14 cellular contexts compared by ENCODE assay signal in genomic region chr22:30754521-30754920, GRCh38. TPM values are rescaled to one million over a fixed set of nuclear protein-coding genes. Genes with fewer than 3 reads are reported as not detected.
DNase-seq lines count a peak whose midpoint lies in the region; ATAC-seq, FAIRE-seq and TF ChIP-seq lines count a peak whose summit lies in the region.
"Had no signal": no experiment of that assay in that cellular context is flagged by ENCODE, and none has a peak within 500 bp of the region (broad histone marks: within the 10 kb centered on the region; RNA-seq: fewer than 3 reads in every experiment).

No MANE protein-coding gene starts in this region.

- H3K4me3 ChIP-seq in H1 (ENCODE audit: extremely low read depth in 1 of 4, insufficient read depth in 2 of 4, low read depth in 3 of 4, low read length in 4 of 4) = no peak overlapping the region
- H3K4me3 ChIP-seq: GM23338, HAP-1 had no signal

- H3K4me1 Mint-ChIP-seq in nephron progenitor cell = peaks cover 8% of the 10 kb centered on the region

- DNase-seq in H1 (ENCODE audit: low read depth in 1 of 2, low spot score in 2 of 2) (no peak), sciatic nerve (ENCODE audit: low spot score) (no peak), GOT3 (lab: John Stamatoyannopoulos, UW) (no peak), nephron progenitor cell (no peak), NCI-H146 (lab: John Stamatoyannopoulos, UW) (no peak)
- DNase-seq in activated naive CD4-positive, alpha-beta T cell treated with anti-CD3 and anti-CD28 coated beads, Interleukin-2, amount 50 U/mL, for 72 hours (ENCODE audit: low spot score in 2 of 2) = no peak
- DNase-seq: CD4-positive, CD25-positive, alpha-beta regulatory T cell; DMS 273 treated with DMSO at 0.1 percent for 48 hours; IMR-90 had no signal

- H2BK120ac ChIP-seq in H1 (replicated peaks; ENCODE audit: low read depth, low read length) = no peak overlapping the region

- CTCF ChIA-PET in H1 (lab: Charles Lee; ENCODE audit: partially characterized antibody) = interaction anchor here (0.6 to 6.8 kb wide), 49 partner anchors 7 to 401 kb away, joined by 3 to 137 read pairs (median 6); partner anchors contain the start of genes DUSP18, OSBP2, SLC35E4 and TCN2

- H3K4ac ChIP-seq in H1 (replicated peaks; ENCODE audit: insufficient read length, low read depth, low read length) = no peak overlapping the region

- peaks cover 0 to 3% (median 0%) of the 10 kb centered on the region in 4 experiments; a peak in 2 of 7 replicates for H3K4me1 ChIP-seq in H1 (replicated peaks in 1 of 4; ENCODE audit: control insufficient read depth in 3 of 4, insufficient read depth in 4 of 4, low read length in 3 of 4)
- H3K4me1 ChIP-seq: HAP-1 had no signal

- no peak overlapping the region for H3K4me3 Mint-ChIP-seq in nephron progenitor cell
- H3K4me3 Mint-ChIP-seq: CD4-positive, CD25-positive, alpha-beta regulatory T cell; GM23338 had no signal

- H2BK20ac ChIP-seq in H1 (ENCODE audit: low read length) = no peak overlapping the region

- intact Hi-C loops in sciatic nerve (cut with DNase I) = no loop called here

- H2BK15ac ChIP-seq in H1 (ENCODE audit: low read length) = no peak overlapping the region

- no peak overlapping the region; the same call in 1 of the 2 replicates for H3K18ac ChIP-seq in H1 (ENCODE audit: extremely low read depth, low read length)

- H3K36me3 ChIP-seq in H1 (ENCODE audit: control insufficient read depth in 2 of 4, insufficient read depth in 4 of 4, low read length in 3 of 4) = no peaks in the 10 kb centered on the region
- H3K36me3 ChIP-seq: HAP-1 had no signal

- POLR2A ChIA-PET in H1 (lab: Charles Lee; ENCODE audit: partially characterized antibody) = interaction anchor here (0.6 to 2.8 kb wide), 5 partner anchors 11 to 312 kb away, joined by 3 to 12 read pairs (median 3); partner anchors contain the start of genes MORC2, SLC35E4 and TUG1

- H4K91ac ChIP-seq in H1 (replicated peaks; ENCODE audit: insufficient read length, low read length) = no peak overlapping the region

- FAIRE-seq in H1 (lab: Jason Lieb, UNC) = no peak
- FAIRE-seq: GM18507 had no signal

- H3K79me2 ChIP-seq in H1 (ENCODE audit: control insufficient read depth in 1 of 2, insufficient read depth in 2 of 2, low read length in 2 of 2) = no peaks in the 10 kb centered on the region

- H3K79me1 ChIP-seq in H1 (ENCODE audit: low read depth, low read length) = no peaks in the 10 kb centered on the region

- TF ChIP-seq RAD21 in H1 (IDR thresholded peaks at IDR 0.05 in 1 of 2, conservative IDR thresholded peaks at IDR 0.05 in 1 of 2; ENCODE audit: low read depth in 2 of 2, low read length in 2 of 2) = no peak

- H2AFZ ChIP-seq in H1 (ENCODE audit: low read length) = no peak overlapping the region
- H2AFZ ChIP-seq: GM23338 had no signal

- H2BK5ac ChIP-seq in H1 (ENCODE audit: low read depth, low read length) = no peak overlapping the region; the same call in 1 of the 2 replicates

- 90% methylated on average over 4 of the region's 4 CpGs; no CpG with 5 or more reads in 1 of the 2 experiments for WGBS in H1 (ENCODE audit: extremely low coverage in 1 of 2, insufficient coverage in 1 of 2, insufficient read length in 1 of 2, insufficient replicate concordance in 2 of 2, low coverage in 1 of 2, low lambda C conversion rate in 2 of 2, missing lambda C conversion rate in 1 of 2), 2 experiments

- no peak for TF ChIP-seq POLR2A in H1 (IDR thresholded peaks at IDR 0.05; ENCODE audit: control extremely low read depth in 1 of 2, low read depth in 2 of 2, low read length in 2 of 2)

- H2AK5ac ChIP-seq in H1 (ENCODE audit: low read depth, low read length) = no peak overlapping the region

- H3K36me3 Mint-ChIP-seq in activated naive CD4-positive, alpha-beta T cell treated with anti-CD3 and anti-CD28 coated beads, Interleukin-2, amount 50 U/mL, for 72 hours = peaks cover 0 to 9% of the 10 kb centered on the region in 2 donors
- no peaks in the 10 kb centered on the region for H3K36me3 Mint-ChIP-seq in nephron progenitor cell (ENCODE audit: low read depth)

- TF ChIP-seq EP300 in H1 (IDR thresholded peaks at IDR 0.05; ENCODE audit: borderline replicate concordance in 1 of 2, low read depth in 2 of 2, low read length in 2 of 2) = no peak

- H3K23me2 ChIP-seq in H1 (ENCODE audit: low read depth, low read length) = no peaks in the 10 kb centered on the region

- H3K56ac ChIP-seq in H1 (replicated peaks; ENCODE audit: insufficient read length, low read depth, low read length) = no peak overlapping the region

- H2BK12ac ChIP-seq in H1 (ENCODE audit: low read depth, low read length) = 0 out of 2 replicates have a peak overlapping the region, but pooled peaks have one; percentile 17

- H3K27me3 Mint-ChIP-seq in nephron progenitor cell (ENCODE audit: low read depth, poor library complexity) = peaks cover 3% of the 10 kb centered on the region
- H3K27me3 Mint-ChIP-seq: CD4-positive, CD25-positive, alpha-beta regulatory T cell had no signal

- no peak overlapping the region for H3K9ac ChIP-seq in H1 (replicated peaks in 1 of 4; ENCODE audit: extremely low read depth in 1 of 4, low read depth in 3 of 4, low read length in 3 of 4)

- H3K14ac ChIP-seq in H1 (ENCODE audit: insufficient read length) = no peak overlapping the region

- ATAC-seq in sciatic nerve = peak; percentile 41
- ATAC-seq in activated naive CD4-positive, alpha-beta T cell treated with anti-CD3 and anti-CD28 coated beads, Interleukin-2, amount 50 U/mL, for 72 hours = no peak

- no peaks in the 10 kb centered on the region for H3K27me3 ChIP-seq in H1 (replicated peaks in 1 of 4; ENCODE audit: control insufficient read depth in 3 of 4, extremely low read depth in 1 of 4, insufficient read depth in 3 of 4, low read length in 3 of 4)

- H3K9me3 Mint-ChIP-seq in activated naive CD4-positive, alpha-beta T cell treated with anti-CD3 and anti-CD28 coated beads, Interleukin-2, amount 50 U/mL, for 72 hours = no peaks in the 10 kb centered on the region
- H3K9me3 Mint-ChIP-seq in nephron progenitor cell = no peaks in the 10 kb centered on the region
- H3K9me3 Mint-ChIP-seq: CD4-positive, CD25-positive, alpha-beta regulatory T cell had no signal

- H3K23ac ChIP-seq in H1 (ENCODE audit: insufficient read length) = no peak overlapping the region

- 0 out of 4 replicates have a peak, but pooled peaks cover 2 to 5% of the 10 kb centered on the region in 2 experiments for H3K9me3 ChIP-seq in H1 (ENCODE audit: insufficient read depth in 2 of 2, low read depth in 1 of 2, low read length in 1 of 2)
- H3K9me3 ChIP-seq: HAP-1 had no signal

- peak overlapping the region; percentile 70 for H3K27ac ChIP-seq in C4-2B
- peak overlapping the region; percentile 53 for H3K27ac ChIP-seq in VCaP
- no peak overlapping the region for H3K27ac ChIP-seq in H1 (ENCODE audit: low read depth, low read length)

- peak overlapping the region in 1 of 2 donors; percentile 79 for H3K27ac Mint-ChIP-seq in activated naive CD4-positive, alpha-beta T cell treated with anti-CD3 and anti-CD28 coated beads, Interleukin-2, amount 50 U/mL, for 72 hours
- H3K27ac Mint-ChIP-seq in nephron progenitor cell = no peak overlapping the region
- H3K27ac Mint-ChIP-seq: GM23338 had no signal

- TF ChIP-seq CTCF in C4-2B (conservative IDR thresholded peaks at IDR 0.05) (no peak), VCaP (conservative IDR thresholded peaks at IDR 0.05) (no peak), H1 (IDR thresholded peaks at IDR 0.05; ENCODE audit: control extremely low read depth in 1 of 3, insufficient read depth in 1 of 3, low read depth in 1 of 3, low read length in 3 of 3) (no peak), nephron progenitor cell (IDR thresholded peaks at IDR 0.05) (no peak)

- no peak overlapping the region for H3K4me2 ChIP-seq in H1 (ENCODE audit: insufficient read depth in 1 of 2, low read depth in 2 of 2, low read length in 2 of 2)
- H3K4me2 ChIP-seq: GM23338 had no signal

- H4K8ac ChIP-seq in H1 (ENCODE audit: extremely low read depth, insufficient read depth, low read length) = no peak overlapping the region

- no peak overlapping the region for H4K5ac ChIP-seq in H1 (ENCODE audit: insufficient read length, low read depth, low read length)

- H4K20me1 ChIP-seq in H1 (replicated peaks in 1 of 2; ENCODE audit: control insufficient read depth in 1 of 2, insufficient read depth in 2 of 2, low read length in 2 of 2) = no peaks in the 10 kb centered on the region

TF ChIP-seq in H1, 55 proteins besides CTCF, POLR2A, EP300 and RAD21 (continues in another document):
- no peak for TF ChIP-seq E2F6 (IDR thresholded peaks at IDR 0.05)
- no peak for TF ChIP-seq JUND (IDR thresholded peaks at IDR 0.05; ENCODE audit: low read length)
- no peak for TF ChIP-seq SIN3A (conservative IDR thresholded peaks at IDR 0.05 in 1 of 2, IDR thresholded peaks at IDR 0.05 in 1 of 2; ENCODE audit: low read depth in 1 of 2, low read length in 2 of 2)
- TF ChIP-seq SIRT6 (IDR thresholded peaks at IDR 0.05; ENCODE audit: low read length) = no peak
- no peak for TF ChIP-seq CHD2 (IDR thresholded peaks at IDR 0.05; ENCODE audit: low read length)
- TF ChIP-seq TBP (IDR thresholded peaks at IDR 0.05; ENCODE audit: low read depth, low read length) = no peak
- no peak for TF ChIP-seq PHF8 (conservative IDR thresholded peaks at IDR 0.05; ENCODE audit: low read depth, low read length)
- TF ChIP-seq JUN (IDR thresholded peaks at IDR 0.05; ENCODE audit: low read depth, low read length) = no peak
- TF ChIP-seq BCL11A (IDR thresholded peaks at IDR 0.05; ENCODE audit: low read depth in 2 of 2, low read length in 2 of 2) = no peak
- no peak for TF ChIP-seq MAFK (IDR thresholded peaks at IDR 0.05; ENCODE audit: low read depth, low read length)
- TF ChIP-seq SUZ12 (IDR thresholded peaks at IDR 0.05; ENCODE audit: low read length) = no peak
- no peak for TF ChIP-seq RXRA (IDR thresholded peaks at IDR 0.05; ENCODE audit: insufficient read depth, low read depth, low read length)

RNA-seq across cellular contexts. Expression of gene OSBP2, which starts 59.8 kb away (rescaled TPM):
- total RNA-seq in H1 (2021; fragmentation: NEBNext Ultra II Directional; extraction: Animal tissue kit (Norgen Biotek cat#: 25700)) = 3.4 and 3.7 TPM in 2 replicates
- polyA plus RNA-seq in H1 (2011; rRNA removed) = 3.4 and 4.5 TPM in 2 replicates
- 2.9 TPM for polyA plus RNA-seq in H1 (2011; cell fraction: cytosol; rRNA removed)
- polyA plus RNA-seq in H1 (2011; cell fraction: nucleus; rRNA removed) = 4.9 TPM
- polyA plus RNA-seq in H1 (2012, experiment 1 of 2) = 4.0 to 5.0 TPM (median 4.2 TPM) in 4 replicates
- 2.5 TPM for polyA plus RNA-seq in H1 (2012, experiment 2 of 2)
- 3.6 TPM for polyA plus RNA-seq in H1 (2013, experiment 1 of 2)
- polyA plus RNA-seq in H1 (2013, experiment 2 of 2) = 3.8 TPM
- 5.3 and 5.8 TPM in 2 replicates for polyA minus RNA-seq in H1 (2011; rRNA and poly(A)+ RNA removed)
- 8.0 TPM for polyA minus RNA-seq in H1 (2011; cell fraction: cytosol; rRNA and poly(A)+ RNA removed)
- polyA minus RNA-seq in H1 (2011; cell fraction: nucleus; rRNA and poly(A)+ RNA removed) = 8.9 TPM
- total RNA-seq in sciatic nerve = 12.0 TPM
- total RNA-seq in activated naive CD4-positive, alpha-beta T cell treated with anti-CD3 and anti-CD28 coated beads, Interleukin-2, amount 50 U/mL, for 72 hours = 1 to 10 TPM; 1.7 to 6.1 TPM
